Comparison of ENCODE assay signal across 8 cellular contexts in genomic region chr1:93447481-93448291, GRCh38. TPM values are rescaled to one million over a fixed set of nuclear protein-coding genes. Genes with fewer than 3 reads are reported as not detected.
DNase-seq lines count a peak whose midpoint lies in the region; ATAC-seq lines count a peak whose summit lies in the region.

TSS of gene FNBP1L (plus strand) at chr1:93448118. CDS start at chr1:93448282, 164 bp downstream.

- H3K4me1 Mint-ChIP-seq in IgD-negative memory B cell, result peaks cover 21 to 25% (median 22%) of the 10 kb centered on the region in 3 donors

- peaks cover 12% of the 10 kb centered on the region for H3K27me3 Mint-ChIP-seq in IgD-negative memory B cell

- peak within 1 kb of the TSS; percentile 84 for H3K4me3 ChIP-seq in SJSA1

- H3K4me1 ChIP-seq in SJSA1 (replicated peaks), result peaks cover 8% of the 10 kb centered on the region

- peak within 1 kb of the TSS; percentile 16 to 71 (median 59) for H3K27ac Mint-ChIP-seq in IgD-negative memory B cell

- no peaks in the 10 kb centered on the region for H3K36me3 Mint-ChIP-seq in IgD-negative memory B cell

- ATAC-seq in HG02571 (IDR thresholded peaks at IDR 0.05; ENCODE audit: unreplicated experiment), result no peak

- peaks cover 5% of the 10 kb centered on the region for H3K36me3 ChIP-seq in SJSA1

- peak within 1 kb of the TSS; percentile 90 to 97 (median 94) for H3K4me3 Mint-ChIP-seq in IgD-negative memory B cell

- peak; percentile 49 for DNase-seq in CMK (ENCODE audit: low read depth)
- peak; percentile 44 to 72 for DNase-seq in SJSA1 (ENCODE audit: low read depth in 1 of 2, low spot score in 2 of 2)
- peak; percentile 61 for DNase-seq in activated naive CD4-positive, alpha-beta T cell treated with anti-CD3 and anti-CD28 coated beads, Interleukin-2, amount 50 U/mL, for 16 hours
- peak; percentile 86 for DNase-seq in glomerular visceral epithelial cell (ENCODE audit: extremely low spot score)
- DNase-seq in nucleus accumbens (lab: John Stamatoyannopoulos, UW), result peak in 50 of 56 donors; percentile 11 to 82 (median 52)
- DNase-seq in substantia nigra (lab: John Stamatoyannopoulos, UW), result peak in 42 of 49 donors; percentile 15 to 81 (median 53)

- H3K9me3 ChIP-seq in SJSA1 (replicated peaks), result no peaks in the 10 kb centered on the region

- no peak within 1 kb of the TSS for H3K27ac ChIP-seq in SJSA1
- H3K27ac ChIP-seq in substantia nigra (ENCODE audit: low read depth, low read length, poor library complexity, severe bottlenecking), result peak within 1 kb of the TSS; percentile 42

- peaks cover 5% of the 10 kb centered on the region; the same call in 1 of the 2 replicates for H3K27me3 ChIP-seq in SJSA1 (replicated peaks)

- no peaks in the 10 kb centered on the region for H3K9me3 Mint-ChIP-seq in IgD-negative memory B cell

RNA-seq across cellular contexts. Expression of gene FNBP1L, which starts in this region (rescaled TPM):
- 1.5 TPM for polyA plus RNA-seq in IgD-negative memory B cell
- total RNA-seq in SJSA1 (2014; rRNA removed; shearing (Covaris generic)), result 14.1 and 21.4 TPM in 2 replicates
